ENCODE assay signal across 8 cellular contexts in genomic region chr4:3291969-3292570, GRCh38. TPM values are rescaled to one million over a fixed set of nuclear protein-coding genes. Genes with fewer than 3 reads are reported as not detected.
DNase-seq lines count a peak whose midpoint lies in the region; ATAC-seq and TF ChIP-seq lines count a peak whose summit lies in the region.

No MANE protein-coding gene starts in this region.

- DNase-seq in EH (ENCODE audit: low read depth) (peak; percentile 65), fibroblast of mammary gland (ENCODE audit: low read depth) (peak; percentile 11), naive B cell (peak; percentile 26), NCI-H2171 (lab: John Stamatoyannopoulos, UW) (no peak), NOMO-1 (lab: John Stamatoyannopoulos, UW; ENCODE audit: unreplicated experiment in 2 of 2) (no peak)
- no peak for DNase-seq in Jurkat, Clone E6-1 (ENCODE audit: low read depth, low spot score)
- peak; percentile 28 for DNase-seq in activated CD8-positive, alpha-beta T cell treated with anti-CD3 and anti-CD28 coated beads, Interleukin-2, amount 10 ng/mL, durations not matched to agents 7 days and 5 days

- no peaks in the 10 kb centered on the region for H3K36me3 Mint-ChIP-seq in activated CD8-positive, alpha-beta T cell treated with anti-CD3 and anti-CD28 coated beads, Interleukin-2, amount 10 ng/mL, durations not matched to agents 7 days and 5 days (ENCODE audit: low read depth)
- peaks cover 0 to 8% of the 10 kb centered on the region in 2 donors for H3K36me3 Mint-ChIP-seq in naive B cell

- peaks cover 54% of the 10 kb centered on the region for H3K27me3 Mint-ChIP-seq in activated CD8-positive, alpha-beta T cell treated with anti-CD3 and anti-CD28 coated beads, Interleukin-2, amount 10 ng/mL, durations not matched to agents 7 days and 5 days (ENCODE audit: low read depth)
- H3K27me3 Mint-ChIP-seq in naive B cell, result peaks cover 11 to 21% (median 11%) of the 10 kb centered on the region in 3 donors

- H3K9me3 Mint-ChIP-seq in activated CD8-positive, alpha-beta T cell treated with anti-CD3 and anti-CD28 coated beads, Interleukin-2, amount 10 ng/mL, durations not matched to agents 7 days and 5 days (ENCODE audit: insufficient read depth), result no peaks in the 10 kb centered on the region
- peaks cover 0 to 1% (median 0%) of the 10 kb centered on the region in 7 donors for H3K9me3 Mint-ChIP-seq in naive B cell

- peak overlapping the region; percentile 79 for H3K4me3 Mint-ChIP-seq in activated CD8-positive, alpha-beta T cell treated with anti-CD3 and anti-CD28 coated beads, Interleukin-2, amount 10 ng/mL, durations not matched to agents 7 days and 5 days
- H3K4me3 Mint-ChIP-seq in naive B cell, result peak overlapping the region; percentile 84 to 95 (median 92)

- CTCF ChIA-PET in activated CD8-positive, alpha-beta T cell treated with anti-CD3 and anti-CD28 coated beads, Interleukin-2, amount 10 ng/mL, durations not matched to agents 7 days and 5 days (lab: Charles Lee), result interaction anchor here (1.2 to 1.7 kb wide), 2 partner anchors 12 to 100 kb away, joined by 3 read pairs; no protein-coding TSS in a partner anchor

- peak overlapping the region; percentile 66 for H3K4me3 ChIP-seq in Jurkat, Clone E6-1 (ENCODE audit: low read length)
- H3K4me3 ChIP-seq in fibroblast of mammary gland (ENCODE audit: control insufficient read depth, low read depth, low read length), result peak overlapping the region; percentile 72

- no peak for TF ChIP-seq CTCF in fibroblast of mammary gland (conservative IDR thresholded peaks at IDR 0.05; ENCODE audit: control insufficient read depth, insufficient read depth, low read depth, low read length)

- peaks cover 10% of the 10 kb centered on the region for H3K4me1 Mint-ChIP-seq in activated CD8-positive, alpha-beta T cell treated with anti-CD3 and anti-CD28 coated beads, Interleukin-2, amount 10 ng/mL, durations not matched to agents 7 days and 5 days (ENCODE audit: low read depth)
- H3K4me1 Mint-ChIP-seq in naive B cell, result peaks cover 14 to 20% (median 19%) of the 10 kb centered on the region in 3 donors

- peak overlapping the region; percentile 1 for H3K27ac Mint-ChIP-seq in activated CD8-positive, alpha-beta T cell treated with anti-CD3 and anti-CD28 coated beads, Interleukin-2, amount 10 ng/mL, durations not matched to agents 7 days and 5 days
- peak overlapping the region in 4 of 6 donors; percentile 37 to 94 (median 84) for H3K27ac Mint-ChIP-seq in naive B cell

- POLR2A ChIA-PET in activated CD8-positive, alpha-beta T cell treated with anti-CD3 and anti-CD28 coated beads, Interleukin-2, amount 10 ng/mL, durations not matched to agents 7 days and 5 days (lab: Charles Lee), result no interaction called here

- ATAC-seq in GM21619 (IDR thresholded peaks at IDR 0.05; ENCODE audit: unreplicated experiment) (peak; percentile 22), naive B cell (ENCODE audit: low read depth in 2 of 2) (peak; percentile 9 to 10)
- peak; percentile 34 for ATAC-seq in activated CD8-positive, alpha-beta T cell treated with anti-CD3 and anti-CD28 coated beads, Interleukin-2, amount 10 ng/mL, durations not matched to agents 7 days and 5 days

RNA-seq across cellular contexts. Expression of gene RGS12, which starts 0.8 kb away (rescaled TPM):
- 21.5 TPM for polyA plus RNA-seq in Jurkat, Clone E6-1 (2012; ENCODE audit: insufficient read depth, insufficient read length)
- total RNA-seq in activated CD8-positive, alpha-beta T cell treated with anti-CD3 and anti-CD28 coated beads, Interleukin-2, amount 10 ng/mL, durations not matched to agents 7 days and 5 days, result 1 to 10 TPM; 4.7 to 8.3 TPM
- 1 to 10 TPM in 5 of 6 donors, under 1 TPM in 1; 0.36 to 6.8 (median 2.5) TPM for polyA plus RNA-seq in naive B cell (ENCODE audit: low read depth in 6 of 6)

RNA-seq across cellular contexts. Expression of gene MSANTD1, which starts 43.1 kb away (rescaled TPM):
- polyA plus RNA-seq in Jurkat, Clone E6-1 (2012; ENCODE audit: insufficient read depth, insufficient read length), result not detected
- 1 to 10 TPM in 1 of 2 experiments, under 1 TPM in 1; 0.83 to 1.0 TPM for total RNA-seq in activated CD8-positive, alpha-beta T cell treated with anti-CD3 and anti-CD28 coated beads, Interleukin-2, amount 10 ng/mL, durations not matched to agents 7 days and 5 days
- polyA plus RNA-seq in naive B cell (ENCODE audit: low read depth in 6 of 6), result under 1 TPM in 2 of 6 donors, not detected in 4; 0.12 to 0.14 TPM

Comparison
In these comparisons a context has a peak if more than half of its experiments do, and no peak if none do; other contexts are left out.
1. DNase-seq: peak in EH (single experiment), activated CD8-positive, alpha-beta T cell treated with anti-CD3 and anti-CD28 coated beads, Interleukin-2, amount 10 ng/mL, durations not matched to agents 7 days and 5 days (single experiment), fibroblast of mammary gland (single experiment) and naive B cell (single experiment); none in Jurkat, Clone E6-1 (single experiment), NCI-H2171 (single experiment) and NOMO-1 (0 of 2).
2. Peak in every context shown above with its lines, with median percentiles within 50 percentile points of each other: ATAC-seq.